ENCODE assay signal across 21 cellular contexts in genomic region chr1:231750296-231750695, GRCh38.
DNase-seq lines count a peak whose midpoint lies in the region; TF ChIP-seq lines count a peak whose summit lies in the region.
"Had no signal": no experiment of that assay in that cellular context is flagged by ENCODE, and none has a peak within 500 bp of the region (broad histone marks: within the 10 kb centered on the region; RNA-seq: fewer than 3 reads in every experiment).

No MANE protein-coding gene starts in this region.

- H3K36me3 ChIP-seq in WERI-Rb-1 = no peaks in the 10 kb centered on the region

- H3K36me3 Mint-ChIP-seq in activated CD4-positive, alpha-beta T cell treated with anti-CD3 and anti-CD28 coated beads, Interleukin-2, amount 10 ng/mL, durations not matched to agents 7 days and 5 days (ENCODE audit: low read depth) = peaks cover 36% of the 10 kb centered on the region

- POLR2A ChIA-PET in activated CD4-positive, alpha-beta T cell treated with anti-CD3 and anti-CD28 coated beads, Interleukin-2, amount 10 ng/mL, durations not matched to agents 7 days and 5 days (lab: Charles Lee) = no interaction called here

- no peak overlapping the region for H3K4me3 Mint-ChIP-seq in activated CD4-positive, alpha-beta T cell treated with anti-CD3 and anti-CD28 coated beads, Interleukin-2, amount 10 ng/mL, durations not matched to agents 7 days and 5 days
- H3K4me3 Mint-ChIP-seq: CD4-positive, CD25-positive, alpha-beta regulatory T cell; T-helper 17 cell had no signal

- H3K27ac Mint-ChIP-seq in activated CD4-positive, alpha-beta T cell treated with anti-CD3 and anti-CD28 coated beads, Interleukin-2, amount 10 ng/mL, durations not matched to agents 7 days and 5 days = no peak overlapping the region
- H3K27ac Mint-ChIP-seq: CD4-positive, CD25-positive, alpha-beta regulatory T cell; T-helper 17 cell had no signal

- no peak for TF ChIP-seq CTCF in WERI-Rb-1 (IDR thresholded peaks at IDR 0.05; ENCODE audit: low read depth, low read length)

- H3K27me3 ChIP-seq in WERI-Rb-1 (ENCODE audit: insufficient read depth, low read depth, severe bottlenecking) = no peaks in the 10 kb centered on the region

- no peak overlapping the region for H3K4me3 ChIP-seq in WERI-Rb-1 (ENCODE audit: low read depth, low read length)

- H3K27me3 Mint-ChIP-seq in activated CD4-positive, alpha-beta T cell treated with anti-CD3 and anti-CD28 coated beads, Interleukin-2, amount 10 ng/mL, durations not matched to agents 7 days and 5 days = no peaks in the 10 kb centered on the region
- H3K27me3 Mint-ChIP-seq: CD4-positive, CD25-positive, alpha-beta regulatory T cell; T-helper 17 cell had no signal

- peaks cover 21% of the 10 kb centered on the region for H3K9me3 Mint-ChIP-seq in activated CD4-positive, alpha-beta T cell treated with anti-CD3 and anti-CD28 coated beads, Interleukin-2, amount 10 ng/mL, durations not matched to agents 7 days and 5 days

- H3K27ac ChIP-seq in WERI-Rb-1 = 0 out of 2 replicates have a peak overlapping the region, but pooled peaks have one; percentile 0
- H3K27ac ChIP-seq: RWPE1 had no signal

- DNase-seq in SIG-M5 treated with dmso at 0.1 percent for 504 hours (lab: John Stamatoyannopoulos, UW; ENCODE audit: unreplicated experiment) (peak; percentile 10), SIG-M5 (lab: John Stamatoyannopoulos, UW) (no peak), NCI-H524 treated with DMSO at 0.1 percent for 48 hours (lab: John Stamatoyannopoulos, UW) (peak; percentile 91), WERI-Rb-1 (peak; percentile 78), dermis blood vessel endothelial cell (no peak)
- DNase-seq in activated CD4-positive, alpha-beta T cell treated with anti-CD3 and anti-CD28 coated beads for 4 hours = no peak
- DNase-seq in activated CD4-positive, alpha-beta T cell treated with anti-CD3 and anti-CD28 coated beads, Interleukin-2, amount 10 ng/mL, durations not matched to agents 7 days and 5 days = no peak
- DNase-seq: DMS79 treated with DMSO at 0.1 percent for 48 hours, GF-D8, Kasumi-1, NCI-H1417, NCI-H1694 treated with DMSO at 0.1 percent for 48 hours, NCI-H2081, NCI-H345, NCI-H510A treated with DMSO at 0.1 percent for 48 hours, NCI-H774, SHP77, SK-N-SH, T-helper 17 cell had no signal

- CTCF ChIA-PET in activated CD4-positive, alpha-beta T cell treated with anti-CD3 and anti-CD28 coated beads, Interleukin-2, amount 10 ng/mL, durations not matched to agents 7 days and 5 days (lab: Charles Lee) = no interaction called here

- peaks cover 12% of the 10 kb centered on the region for H3K9me3 ChIP-seq in WERI-Rb-1 (ENCODE audit: severe bottlenecking)
- H3K9me3 ChIP-seq: SK-N-SH had no signal

- H3K4me1 Mint-ChIP-seq in activated CD4-positive, alpha-beta T cell treated with anti-CD3 and anti-CD28 coated beads, Interleukin-2, amount 10 ng/mL, durations not matched to agents 7 days and 5 days = no peaks in the 10 kb centered on the region

Comparison
In these comparisons a context has a peak if more than half of its experiments do, and no peak if none do; other contexts are left out.
1. DNase-seq: peak in SIG-M5 treated with dmso at 0.1 percent for 504 hours (single experiment), NCI-H524 treated with DMSO at 0.1 percent for 48 hours (single experiment) and WERI-Rb-1 (single experiment); none in SIG-M5 (single experiment), activated CD4-positive, alpha-beta T cell treated with anti-CD3 and anti-CD28 coated beads for 4 hours (0 of 2), dermis blood vessel endothelial cell (single experiment) and activated CD4-positive, alpha-beta T cell treated with anti-CD3 and anti-CD28 coated beads, Interleukin-2, amount 10 ng/mL, durations not matched to agents 7 days and 5 days (single experiment).